16 cellular contexts compared by ENCODE assay signal in genomic region chr1:43044572-43045361, GRCh38.
DNase-seq lines count a peak whose midpoint lies in the region; TF ChIP-seq lines count a peak whose summit lies in the region.
"Had no signal": no experiment of that assay in that cellular context is flagged by ENCODE, and none has a peak within 500 bp of the region (broad histone marks: within the 10 kb centered on the region; RNA-seq: fewer than 3 reads in every experiment).

No MANE protein-coding gene starts in this region.

- TF ChIP-seq POLR2A in erythroblast (IDR thresholded peaks at IDR 0.05; ENCODE audit: low read length), result no peak
- TF ChIP-seq POLR2A in testis (IDR thresholded peaks at IDR 0.05), result no peak

- no peak overlapping the region for H3K4me3 ChIP-seq in testis

- H3K27ac ChIP-seq in testis, result no peak overlapping the region

- H3K9me3 ChIP-seq in testis, result no peaks in the 10 kb centered on the region
- H3K9me3 ChIP-seq: BE2C had no signal

- H3K4me1 ChIP-seq in testis, result peaks cover 7% of the 10 kb centered on the region

- no peak for TF ChIP-seq CTCF in testis (IDR thresholded peaks at IDR 0.05)

- WGBS in testis, 2 donors, result 66 to 71% methylated on average over 6 of the region's 6 CpGs

- no peaks in the 10 kb centered on the region for H3K27me3 ChIP-seq in testis
- H3K27me3 ChIP-seq: BE2C had no signal

- DNase-seq in OCI-M1 (lab: John Stamatoyannopoulos, UW) (peak; percentile 12), amniotic epithelial cell (ENCODE audit: low read depth) (peak; percentile 46), erythroblast (lab: John Stamatoyannopoulos, UW) (peak; percentile 49 to 74), testis (peak; percentile 34), GM19238 (ENCODE audit: insufficient read length, low spot score) (no peak)
- DNase-seq in stimulated activated CD4-positive, alpha-beta T cell treated with anti-CD3 and anti-CD28 coated beads, Interleukin-4, amount 100 ng/mL, for 1 hour, result no peak
- DNase-seq in activated CD4-positive, alpha-beta T cell treated with anti-CD3 and anti-CD28 coated beads for 48 hours, result no peak
- DNase-seq: ACHN; BE2C; C1 segment of cervical spinal cord; CD4-positive, CD25-positive, alpha-beta regulatory T cell; CD8-positive, alpha-beta memory T cell; COR-L47; GOT3; H7; HFFc6 had no signal

- H3K36me3 ChIP-seq in testis (ENCODE audit: low read depth, missing control alignments), result no peaks in the 10 kb centered on the region
- H3K36me3 ChIP-seq: BE2C had no signal

- intact Hi-C loops in testis (cut with DNase I; ENCODE audit: low total_unique reads), result no loop called here

Comparison
In these comparisons a context has a peak if more than half of its experiments do, and no peak if none do; other contexts are left out.
1. DNase-seq: peak in OCI-M1 (single experiment), amniotic epithelial cell (single experiment), erythroblast (2 of 2) and testis (single experiment); none in stimulated activated CD4-positive, alpha-beta T cell treated with anti-CD3 and anti-CD28 coated beads, Interleukin-4, amount 100 ng/mL, for 1 hour (single experiment), GM19238 (single experiment) and activated CD4-positive, alpha-beta T cell treated with anti-CD3 and anti-CD28 coated beads for 48 hours (single experiment).